Comparison of ENCODE assay signal across 1 cellular context in the genomic region with DNA sequence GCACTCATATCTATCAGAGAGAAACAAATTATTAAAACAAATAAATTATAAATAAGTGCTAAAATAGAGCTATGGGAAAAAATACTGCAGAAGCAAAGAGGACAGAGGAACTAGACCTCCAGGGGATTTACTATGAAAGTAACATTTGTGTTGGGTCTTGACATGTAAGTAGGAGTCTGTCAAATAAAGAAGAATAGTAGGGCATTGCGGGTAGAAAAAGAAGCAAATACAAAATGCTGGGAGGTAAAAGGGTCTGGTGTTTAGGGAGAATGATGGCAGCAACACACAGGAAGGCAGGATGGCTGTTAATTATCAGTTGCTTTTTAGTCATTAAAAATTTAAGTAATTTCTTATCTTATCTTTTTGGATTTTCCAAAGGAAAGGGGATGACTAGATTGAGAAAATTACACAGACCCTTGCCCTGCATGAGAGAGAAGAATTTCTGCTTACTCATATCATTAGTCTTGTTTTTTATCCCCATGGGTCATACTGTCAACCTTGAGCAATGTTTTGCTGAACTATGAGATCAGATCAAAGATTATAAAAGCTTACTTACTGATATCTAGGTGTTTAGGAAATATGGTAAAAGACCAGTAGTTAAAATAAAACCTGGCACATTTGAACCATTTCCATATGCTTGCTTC.
TF ChIP-seq lines count a peak whose summit lies in the region.

No MANE protein-coding gene starts in this region.

TF ChIP-seq in A549, 52 proteins besides CTCF, POLR2A, EP300 and RAD21 (continued from another document):
- TF ChIP-seq, protein P1, sequence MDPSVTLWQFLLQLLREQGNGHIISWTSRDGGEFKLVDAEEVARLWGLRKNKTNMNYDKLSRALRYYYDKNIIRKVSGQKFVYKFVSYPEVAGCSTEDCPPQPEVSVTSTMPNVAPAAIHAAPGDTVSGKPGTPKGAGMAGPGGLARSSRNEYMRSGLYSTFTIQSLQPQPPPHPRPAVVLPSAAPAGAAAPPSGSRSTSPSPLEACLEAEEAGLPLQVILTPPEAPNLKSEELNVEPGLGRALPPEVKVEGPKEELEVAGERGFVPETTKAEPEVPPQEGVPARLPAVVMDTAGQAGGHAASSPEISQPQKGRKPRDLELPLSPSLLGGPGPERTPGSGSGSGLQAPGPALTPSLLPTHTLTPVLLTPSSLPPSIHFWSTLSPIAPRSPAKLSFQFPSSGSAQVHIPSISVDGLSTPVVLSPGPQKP (IDR thresholded peaks at IDR 0.05; ENCODE audit: low read depth, low read length): no peak
- TF ChIP-seq NFE2L2 (conservative IDR thresholded peaks at IDR 0.05; ENCODE audit: low read length): no peak
- TF ChIP-seq FOSB (CRISPR knock-in tag; IDR thresholded peaks at IDR 0.05): no peak
- TF ChIP-seq JUN (IDR thresholded peaks at IDR 0.05): no peak
- no peak for TF ChIP-seq NPAS2 (CRISPR knock-in tag; IDR thresholded peaks at IDR 0.05; ENCODE audit: borderline replicate concordance)
- no peak for TF ChIP-seq ZNF302 (CRISPR knock-in tag; IDR thresholded peaks at IDR 0.05)
- no peak for TF ChIP-seq ZC3H11A (IDR thresholded peaks at IDR 0.05)
TF ChIP-seq in A549: peak in this region for 0.
